ENCODE assay signal across 8 cellular contexts in genomic region chr9:86948153-86948929, GRCh38. TPM values are rescaled to one million over a fixed set of nuclear protein-coding genes. Genes with fewer than 3 reads are reported as not detected.
DNase-seq lines count a peak whose midpoint lies in the region; ATAC-seq, FAIRE-seq and TF ChIP-seq lines count a peak whose summit lies in the region.

No MANE protein-coding gene starts in this region.

- no peak for TF ChIP-seq RAD21 in HepG2 (CRISPR knock-in tag; IDR thresholded peaks at IDR 0.05)

- 17% methylated on average over 26 of the region's 35 CpGs for WGBS in HepG2 (ENCODE audit: low lambda C conversion rate)

- intact Hi-C loops in dendritic cell treated with granulocyte-macrophage colony-stimulating factor and Interleukin-4, amounts not matched to agents 40 ng/mL and 50 ng/mL, for 4 days (cut with micrococcal nuclease): loop anchor here (10.0 kb wide), 1 partner anchor 376 kb away; no protein-coding TSS in a partner anchor
- intact Hi-C loops in HepG2 (cut with micrococcal nuclease; ENCODE audit: unreplicated experiment): no loop called here

- H3K27ac Mint-ChIP-seq in dendritic cell treated with granulocyte-macrophage colony-stimulating factor and Interleukin-4, amounts not matched to agents 40 ng/mL and 50 ng/mL, for 4 days: no peak overlapping the region

- H4K20me1 ChIP-seq in HepG2 (ENCODE audit: insufficient read depth, low read length): no peaks in the 10 kb centered on the region; the same call in none of the 2 replicates

- peak overlapping the region; percentile 42; the same call in 1 of the 2 replicates for H3K4me2 ChIP-seq in HepG2 (ENCODE audit: low read depth, low read length)

- TF ChIP-seq CTCF in HepG2 (CRISPR knock-in tag; IDR thresholded peaks at IDR 0.05): peak; percentile 50

- H3K27me3 ChIP-seq in HepG2 (ENCODE audit: control insufficient read depth in 1 of 2, insufficient read depth in 2 of 2, low read length in 2 of 2): peaks cover 4 to 47% of the 10 kb centered on the region in 2 experiments

- peaks cover 15% of the 10 kb centered on the region for H3K9me3 Mint-ChIP-seq in dendritic cell treated with granulocyte-macrophage colony-stimulating factor and Interleukin-4, amounts not matched to agents 40 ng/mL and 50 ng/mL, for 4 days

- BruUV-seq in HepG2 (replicated peaks; lab: Mats Ljungman, UMichigan): no TSS peak

- POLR2A ChIA-PET in HepG2 (lab: Yijun Ruan, JAX): no interaction called here

- peaks cover 7% of the 10 kb centered on the region for H3K4me1 ChIP-seq in HepG2 (ENCODE audit: insufficient read depth, low read length)

- H3K27ac ChIP-seq in HepG2 (ENCODE audit: extremely low read length, insufficient read depth, low read length): no peak overlapping the region

- H3K36me3 ChIP-seq in HepG2 (replicated peaks in 1 of 2; ENCODE audit: control insufficient read depth in 1 of 2, insufficient read depth in 2 of 2, low read length in 2 of 2): no peaks in the 10 kb centered on the region

- no peak overlapping the region; a peak in 1 of 6 replicates for H3K4me3 ChIP-seq in HepG2 (replicated peaks in 1 of 3; ENCODE audit: insufficient read depth in 1 of 3, low read depth in 2 of 3, low read length in 3 of 3)

- no peak overlapping the region for H2AFZ ChIP-seq in HepG2 (ENCODE audit: low read length)

- H3K9me3 ChIP-seq in HepG2 (ENCODE audit: low read length): no peaks in the 10 kb centered on the region

- DNase-seq in NCI-H2081 (lab: John Stamatoyannopoulos, UW): peak; percentile 26 to 46
- DNase-seq in NCI-H2081 treated with DMSO at 0.1 percent for 48 hours (lab: John Stamatoyannopoulos, UW): no peak
- DNase-seq in NCI-H2196 (lab: John Stamatoyannopoulos, UW; ENCODE audit: unreplicated experiment): peak; percentile 35
- peak; percentile 82 for DNase-seq in activated CD4-positive, alpha-beta T cell treated with anti-CD3 and anti-CD28 coated beads for 48 hours
- DNase-seq in HepG2 (ENCODE audit: low spot score): peak; percentile 13
- peak; percentile 68 to 71 for DNase-seq in stimulated activated CD4-positive, alpha-beta T cell treated with anti-CD3 and anti-CD28 coated beads, Interleukin-2, amount 100 ng/mL, for 48 hours

- no peaks in the 10 kb centered on the region for H3K36me3 Mint-ChIP-seq in dendritic cell treated with granulocyte-macrophage colony-stimulating factor and Interleukin-4, amounts not matched to agents 40 ng/mL and 50 ng/mL, for 4 days (ENCODE audit: low read depth)

- no peak for TF ChIP-seq EP300 in HepG2 (IDR thresholded peaks at IDR 0.05; ENCODE audit: low read depth in 2 of 2, low read length in 2 of 2)
- no peak for TF ChIP-seq EP300 in HepG2 (CRISPR knock-in tag; IDR thresholded peaks at IDR 0.05; ENCODE audit: borderline replicate concordance)

- CTCF ChIA-PET in HepG2 (lab: Yijun Ruan, JAX; ENCODE audit: low intra/inter-chr PET ratio, low total read pairs): no interaction called here

- H3K9ac ChIP-seq in HepG2 (ENCODE audit: insufficient read depth, low read depth, low read length): no peak overlapping the region

- FAIRE-seq in HepG2 (lab: Jason Lieb, UNC): no peak

- in situ Hi-C loops in HepG2 (cut with HindIII; ENCODE audit: extremely low pct_ligation_motif_present, low pct_unique_long_range_greater_than_20kb): no loop called here

- H3K27me3 Mint-ChIP-seq in dendritic cell treated with granulocyte-macrophage colony-stimulating factor and Interleukin-4, amounts not matched to agents 40 ng/mL and 50 ng/mL, for 4 days: peaks cover 48% of the 10 kb centered on the region

- no peak for TF ChIP-seq POLR2A in HepG2 (IDR thresholded peaks at IDR 0.05; ENCODE audit: insufficient read depth in 1 of 2, low read depth in 2 of 2, low read length in 2 of 2)

- peaks cover 24% of the 10 kb centered on the region for H3K4me1 Mint-ChIP-seq in dendritic cell treated with granulocyte-macrophage colony-stimulating factor and Interleukin-4, amounts not matched to agents 40 ng/mL and 50 ng/mL, for 4 days (ENCODE audit: low read depth)

- peak; percentile 59 for ATAC-seq in HG02938 (IDR thresholded peaks at IDR 0.05; ENCODE audit: unreplicated experiment)
- peak; percentile 87 for ATAC-seq in HepG2

- no peaks in the 10 kb centered on the region for H3K79me2 ChIP-seq in HepG2 (ENCODE audit: insufficient read depth, low read length)

- H3K4me3 Mint-ChIP-seq in dendritic cell treated with granulocyte-macrophage colony-stimulating factor and Interleukin-4, amounts not matched to agents 40 ng/mL and 50 ng/mL, for 4 days: peak overlapping the region; percentile 77

TF ChIP-seq in HepG2, 621 proteins besides CTCF, POLR2A, EP300 and RAD21 (continues in another document):
- 0 out of 2 replicates have a peak, but pooled peaks have one; percentile 11 for TF ChIP-seq ZNF687 (CRISPR knock-in tag; IDR thresholded peaks at IDR 0.05)
- peak; percentile 47; the same call in 1 of the 2 replicates for TF ChIP-seq KDM2A (CRISPR knock-in tag; IDR thresholded peaks at IDR 0.05; ENCODE audit: borderline replicate concordance, low read depth)
- TF ChIP-seq ZBTB34 (CRISPR knock-in tag; IDR thresholded peaks at IDR 0.05): no peak
- no peak for TF ChIP-seq SRF (IDR thresholded peaks at IDR 0.05; ENCODE audit: low read depth, low read length)
- no peak for TF ChIP-seq SAFB2 (CRISPR knock-in tag; IDR thresholded peaks at IDR 0.05; ENCODE audit: borderline replicate concordance, low read depth)

RNA-seq across cellular contexts. Expression of gene GAS1, which starts 1.0 kb away (rescaled TPM):
- total RNA-seq in HepG2 (2016; rRNA removed; fragmentation: Illumina TruSeq; extraction: Trizol): not detected in 2 replicates
- not detected in 2 replicates for total RNA-seq in HepG2 (2016; cell fraction: cytosol; rRNA removed; fragmentation: Illumina TruSeq; extraction: Trizol; ENCODE audit: low read depth)
- not detected in 2 replicates for total RNA-seq in HepG2 (2016; cell fraction: insoluble cytoplasmic fraction; rRNA removed; fragmentation: Illumina TruSeq; extraction: Trizol)
- total RNA-seq in HepG2 (2016; cell fraction: membrane; rRNA removed; fragmentation: Illumina TruSeq; extraction: Trizol): not detected in 2 replicates
- not detected in 2 replicates for total RNA-seq in HepG2 (2016; cell fraction: nucleus; rRNA removed; fragmentation: Illumina TruSeq; extraction: Trizol)
- not detected in 2 replicates for polyA plus RNA-seq in HepG2 (2011; rRNA removed)
- not detected in 2 replicates for polyA plus RNA-seq in HepG2 (2011; cell fraction: cytosol; rRNA removed)
- polyA plus RNA-seq in HepG2 (2011; cell fraction: nucleus; rRNA removed): not detected in 2 replicates
- not detected in 2 replicates for polyA plus RNA-seq in HepG2 (2012)
- polyA plus RNA-seq in HepG2 (2016; cell fraction: cytosol; fragmentation: Illumina TruSeq; extraction: Trizol; ENCODE audit: low read depth): not detected in 2 replicates
- polyA plus RNA-seq in HepG2 (2016; cell fraction: insoluble cytoplasmic fraction; fragmentation: Illumina TruSeq; extraction: Trizol; ENCODE audit: low read depth): not detected in 2 replicates
- not detected in 2 replicates for polyA plus RNA-seq in HepG2 (2016; cell fraction: membrane; fragmentation: Illumina TruSeq; extraction: Trizol; ENCODE audit: low read depth)
- polyA plus RNA-seq in HepG2 (2016; cell fraction: nucleus; fragmentation: Illumina TruSeq; extraction: Trizol; ENCODE audit: insufficient read depth, low read depth): not detected in 2 replicates
- polyA minus RNA-seq in HepG2 (2011; rRNA and poly(A)+ RNA removed; ENCODE audit: low replicate concordance): 28.1 TPM in 1 of 2 replicates, not detected in the other
- 0.30 and 0.88 TPM in 2 replicates for polyA minus RNA-seq in HepG2 (2011; cell fraction: cytosol; rRNA and poly(A)+ RNA removed)
- polyA minus RNA-seq in HepG2 (2011; cell fraction: nucleus; rRNA and poly(A)+ RNA removed): 0.13 TPM in 1 of 2 replicates, not detected in the other
